7 cellular contexts compared by ENCODE assay signal in genomic region chr4:52614241-52614640, GRCh38.
"Had no signal": no experiment of that assay in that cellular context is flagged by ENCODE, and none has a peak within 500 bp of the region (broad histone marks: within the 10 kb centered on the region; RNA-seq: fewer than 3 reads in every experiment).

No MANE protein-coding gene starts in this region.

- FAIRE-seq: GM12878, GM12891, GM12892, GM18507, GM19239 had no signal

- DNase-seq: GDM1, GF-D8 had no signal

- H3K4me3 ChIP-seq: GM12878 had no signal

- ATAC-seq: GM12878 had no signal
